ENCODE assay signal across 8 cellular contexts in the genomic region with DNA sequence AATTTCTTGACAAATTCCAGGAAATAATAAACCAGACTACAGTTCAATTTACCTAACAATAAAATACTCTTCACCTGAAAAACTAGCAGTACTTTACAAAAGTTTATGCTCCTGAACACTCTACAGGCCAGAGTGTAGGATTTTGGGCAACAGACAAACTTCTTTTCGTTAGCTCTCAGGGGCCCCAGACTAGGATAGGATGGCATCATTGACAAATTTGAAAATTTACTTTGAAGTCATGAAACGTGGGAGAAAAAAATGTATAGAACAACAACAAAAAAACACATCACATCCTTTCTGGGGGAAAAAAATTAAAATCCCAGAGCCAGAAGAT. TPM values are rescaled to one million over a fixed set of nuclear protein-coding genes. Genes with fewer than 3 reads are reported as not detected.
DNase-seq lines count a peak whose midpoint lies in the region; ATAC-seq, FAIRE-seq and TF ChIP-seq lines count a peak whose summit lies in the region.

No MANE protein-coding gene starts in this region.

- peak overlapping the region; percentile 90 for H3K27ac Mint-ChIP-seq in CD4-positive, alpha-beta T cell

- dilution Hi-C loops in endothelial cell of umbilical vein (cut with MboI; ENCODE audit: extremely low pct_ligation_motif_present, low sequenced_read_pairs), result no loop called here

- H3K9me3 ChIP-seq in CD4-positive, alpha-beta T cell (ENCODE audit: control insufficient read depth, low read length), result no peaks in the 10 kb centered on the region
- no peaks in the 10 kb centered on the region for H3K9me3 ChIP-seq in PC-9 (ENCODE audit: insufficient read depth, low read depth)
- no peaks in the 10 kb centered on the region for H3K9me3 ChIP-seq in endothelial cell of umbilical vein (replicated peaks; ENCODE audit: control insufficient read depth, insufficient read depth, low read length)
- no peaks in the 10 kb centered on the region for H3K9me3 ChIP-seq in neutrophil

- H2AFZ ChIP-seq in PC-9 (no peak overlapping the region), endothelial cell of umbilical vein (ENCODE audit: low read depth, low read length) (no peak overlapping the region)

- H3K9ac ChIP-seq in endothelial cell of umbilical vein (replicated peaks; ENCODE audit: extremely low read depth, insufficient read depth, low read length), result peak overlapping the region; percentile 69

- H3F3A ChIP-seq in PC-9 (ENCODE audit: insufficient read depth, low read depth), result peaks cover 84% of the 10 kb centered on the region

- no TSS peak for BruUV-seq in PC-9 (replicated peaks; lab: Mats Ljungman, UMichigan)
- BruUV-seq in endothelial cell of umbilical vein (replicated peaks; lab: Mats Ljungman, UMichigan), result no TSS peak

- no peak for DNase-seq in CD4-positive, alpha-beta T cell
- DNase-seq in PC-9, result no peak
- DNase-seq in endothelial cell of umbilical vein (ENCODE audit: low read depth, low spot score), result peak; percentile 42
- DNase-seq in NCI-H226, result no peak
- no peak for DNase-seq in effector CD4-positive, alpha-beta T cell
- DNase-seq in iPS-NIHi7 (ENCODE audit: extremely low spot score), result no peak
- DNase-seq in SHP77 treated with DMSO at 0.1 percent for 48 hours (lab: John Stamatoyannopoulos, UW), result no peak

- H3K79me2 ChIP-seq in PC-9 (ENCODE audit: low read depth) (peaks cover 66% of the 10 kb centered on the region), endothelial cell of umbilical vein (ENCODE audit: control insufficient read depth, insufficient read depth, low read length) (peaks cover 59% of the 10 kb centered on the region)

- POLR2A ChIA-PET in CD4-positive, alpha-beta T cell (lab: Charles Lee), result interaction anchor here (0.6 to 14.9 kb wide), 7 partner anchors 12 to 110 kb away, joined by 3 to 413 read pairs (median 11); no protein-coding TSS in a partner anchor
- POLR2A ChIA-PET in PC-9 (lab: Charles Lee; ENCODE audit: unreplicated experiment) (no interaction called here), endothelial cell of umbilical vein (lab: Charles Lee) (no interaction called here)

- CTCF ChIA-PET in CD4-positive, alpha-beta T cell (lab: Charles Lee), result interaction anchor here (3.8 kb wide), 1 partner anchor 20 kb away, joined by 43 read pairs; no protein-coding TSS in a partner anchor
- CTCF ChIA-PET in PC-9 (lab: Charles Lee), result interaction anchor here (1.3 kb wide), 1 partner anchor 27 kb away, joined by 4 read pairs; no protein-coding TSS in a partner anchor
- CTCF ChIA-PET in endothelial cell of umbilical vein (lab: Charles Lee), result interaction anchor here (1.7 to 8.7 kb wide), 3 partner anchors 13 to 26 kb away, joined by 3 to 197 read pairs (median 52); no protein-coding TSS in a partner anchor

- peaks cover 66% of the 10 kb centered on the region for H3K4me1 Mint-ChIP-seq in CD4-positive, alpha-beta T cell (ENCODE audit: low read depth)

- H3K27ac ChIP-seq in CD4-positive, alpha-beta T cell (ENCODE audit: low read depth, low read length), result peak overlapping the region; percentile 86
- H3K27ac ChIP-seq in PC-9, result peak overlapping the region; percentile 95
- peak overlapping the region; percentile 43 for H3K27ac ChIP-seq in endothelial cell of umbilical vein (ENCODE audit: insufficient read depth, low read depth, low read length)
- H3K27ac ChIP-seq in neutrophil, result peak overlapping the region; percentile 97

- no peak for TF ChIP-seq CTCF in CD4-positive, alpha-beta T cell (IDR thresholded peaks at IDR 0.05)
- TF ChIP-seq CTCF in PC-9 (conservative IDR thresholded peaks at IDR 0.05), result no peak; the same call in 1 of the 2 replicates
- TF ChIP-seq CTCF in endothelial cell of umbilical vein (IDR thresholded peaks at IDR 0.05; ENCODE audit: extremely low read depth in 1 of 2, insufficient read depth in 1 of 2, low read depth in 1 of 2, low read length in 2 of 2), result no peak
- no peak for TF ChIP-seq CTCF in neutrophil (IDR thresholded peaks at IDR 0.05)

- H3K9me1 ChIP-seq in endothelial cell of umbilical vein (replicated peaks; ENCODE audit: control insufficient read depth, extremely low read depth, insufficient read depth, low read length), result no peaks in the 10 kb centered on the region

- FAIRE-seq in endothelial cell of umbilical vein (lab: Jason Lieb, UNC), result no peak

- H3K27me3 ChIP-seq in CD4-positive, alpha-beta T cell (ENCODE audit: control insufficient read depth, insufficient read depth, low read length), result no peaks in the 10 kb centered on the region
- no peaks in the 10 kb centered on the region for H3K27me3 ChIP-seq in PC-9 (ENCODE audit: insufficient read depth, low read depth)
- H3K27me3 ChIP-seq in endothelial cell of umbilical vein (ENCODE audit: control insufficient read depth in 2 of 2, insufficient read depth in 2 of 2, low read length in 2 of 2), result no peaks in the 10 kb centered on the region
- H3K27me3 ChIP-seq in neutrophil, result no peaks in the 10 kb centered on the region

- TF ChIP-seq POLR2A in endothelial cell of umbilical vein (IDR thresholded peaks at IDR 0.05; ENCODE audit: low read depth, low read length), result no peak

- H3K4me1 ChIP-seq in PC-9 (replicated peaks; ENCODE audit: insufficient read depth) (peaks cover 80% of the 10 kb centered on the region), endothelial cell of umbilical vein (ENCODE audit: control insufficient read depth, extremely low read depth, insufficient read depth, low read length) (peaks cover 53% of the 10 kb centered on the region), neutrophil (ENCODE audit: control insufficient read depth in 1 of 2, insufficient read depth in 1 of 2, low read depth in 1 of 2, low read length in 1 of 2) (peaks cover 83 to 90% of the 10 kb centered on the region in 2 experiments)

- H3K4me2 ChIP-seq in PC-9, result peak overlapping the region; percentile 86
- peak overlapping the region; percentile 92 for H3K4me2 ChIP-seq in endothelial cell of umbilical vein (ENCODE audit: insufficient read depth, low read length)

- no peaks in the 10 kb centered on the region for H3K9me3 Mint-ChIP-seq in CD4-positive, alpha-beta T cell

- H3K9me2 ChIP-seq in PC-9 (ENCODE audit: insufficient read depth), result no peaks in the 10 kb centered on the region

- ATAC-seq in CD4-positive, alpha-beta T cell (ENCODE audit: poor library complexity), result no peak

- peak overlapping the region; percentile 86 for H3K4me3 ChIP-seq in PC-9
- H3K4me3 ChIP-seq in endothelial cell of umbilical vein (replicated peaks in 1 of 3; ENCODE audit: insufficient read depth in 1 of 3, low read depth in 1 of 3, low read length in 3 of 3), result peak overlapping the region; percentile 56 to 88 (median 73)
- H3K4me3 ChIP-seq in neutrophil (ENCODE audit: low read depth in 1 of 2, low read length in 1 of 2), result peak overlapping the region; percentile 81 to 88

- H4K20me1 ChIP-seq in PC-9 (ENCODE audit: insufficient read depth), result peaks cover 49% of the 10 kb centered on the region
- no peaks in the 10 kb centered on the region for H4K20me1 ChIP-seq in endothelial cell of umbilical vein (replicated peaks; ENCODE audit: control insufficient read depth, extremely low read depth, insufficient read depth, low read length)

- no peaks in the 10 kb centered on the region for H3K27me3 Mint-ChIP-seq in CD4-positive, alpha-beta T cell

- peaks cover 19% of the 10 kb centered on the region; the same call in 1 of the 2 replicates for H3K36me3 ChIP-seq in PC-9 (ENCODE audit: low read depth)
- H3K36me3 ChIP-seq in endothelial cell of umbilical vein (ENCODE audit: control insufficient read depth in 2 of 2, extremely low read depth in 1 of 2, insufficient read depth in 2 of 2, low read length in 2 of 2), result no peaks in the 10 kb centered on the region
- no peaks in the 10 kb centered on the region for H3K36me3 ChIP-seq in neutrophil

- H3K36me3 Mint-ChIP-seq in CD4-positive, alpha-beta T cell (ENCODE audit: low read depth), result peaks cover 31% of the 10 kb centered on the region

- intact Hi-C loops in CD4-positive, alpha-beta T cell (cut with DNase I, micrococcal nuclease), result loop anchor here (5.0 kb wide), 2 partner anchors 75 to 110 kb away; partner anchors contain the start of gene KHDRBS1 (in 1 of the 2)
- intact Hi-C loops in PC-9 (cut with micrococcal nuclease; ENCODE audit: unreplicated experiment), result loop anchor here (10.0 kb wide), 2 partner anchors 122 to 362 kb away; partner anchors contain the start of genes SPOCD1 and TINAGL1
- intact Hi-C loops in endothelial cell of umbilical vein (cut with micrococcal nuclease), result loop anchor here (1.0 to 10.0 kb wide), 3 partner anchors 139 to 352 kb away; partner anchors contain the start of gene PEF1

- H3K4me3 Mint-ChIP-seq in CD4-positive, alpha-beta T cell, result peak overlapping the region; percentile 91

TF ChIP-seq in endothelial cell of umbilical vein, 7 proteins besides CTCF, POLR2A, EP300 and RAD21:
- TF ChIP-seq EZH2 (IDR thresholded peaks at IDR 0.05; ENCODE audit: borderline replicate concordance, low read depth, low read length, severe bottlenecking), result no peak
- no peak for TF ChIP-seq GATA2 (IDR thresholded peaks at IDR 0.05; ENCODE audit: insufficient read depth, insufficient read length, low read depth, low read length)
- TF ChIP-seq POLR2AphosphoS5 (IDR thresholded peaks at IDR 0.05; ENCODE audit: insufficient read depth, low read depth, low read length), result no peak
- TF ChIP-seq FOS (IDR thresholded peaks at IDR 0.05; ENCODE audit: borderline replicate concordance, insufficient read depth, low read length), result no peak
- no peak for TF ChIP-seq JUN (IDR thresholded peaks at IDR 0.05; ENCODE audit: borderline replicate concordance, insufficient read depth, insufficient read length, low read depth)
- no peak for TF ChIP-seq MYC (IDR thresholded peaks at IDR 0.05; ENCODE audit: low read depth, low read length)
- TF ChIP-seq, protein P1, sequence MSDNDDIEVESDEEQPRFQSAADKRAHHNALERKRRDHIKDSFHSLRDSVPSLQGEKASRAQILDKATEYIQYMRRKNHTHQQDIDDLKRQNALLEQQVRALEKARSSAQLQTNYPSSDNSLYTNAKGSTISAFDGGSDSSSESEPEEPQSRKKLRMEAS (IDR thresholded peaks at IDR 0.05; ENCODE audit: insufficient read depth, insufficient read length), result no peak

RNA-seq across cellular contexts. Expression of gene PTP4A2, which starts 1.2 kb away (rescaled TPM):
- total RNA-seq in CD4-positive, alpha-beta T cell, result 100 to 1,000 TPM; 282 to 287 TPM
- 149 and 201 TPM in 2 replicates for total RNA-seq in PC-9 (2021)
- 172 and 184 TPM in 2 replicates for total RNA-seq in endothelial cell of umbilical vein
- polyA plus RNA-seq in endothelial cell of umbilical vein, result 44.4 and 74.1 TPM in 2 replicates
- polyA plus RNA-seq in endothelial cell of umbilical vein (2011; cell fraction: cytosol; rRNA removed), result 102 and 107 TPM in 2 replicates
- 38.7 and 54.6 TPM in 2 replicates for polyA plus RNA-seq in endothelial cell of umbilical vein (2011; cell fraction: nucleus; rRNA removed)
- polyA plus RNA-seq in endothelial cell of umbilical vein (2012), result 178 and 265 TPM in 2 replicates
- polyA minus RNA-seq in endothelial cell of umbilical vein, result 212 and 224 TPM in 2 replicates
- 348 TPM for polyA minus RNA-seq in endothelial cell of umbilical vein (2011; cell fraction: cytosol; rRNA and poly(A)+ RNA removed)
- 65.7 and 95.4 TPM in 2 replicates for polyA minus RNA-seq in endothelial cell of umbilical vein (2011; cell fraction: nucleus; rRNA and poly(A)+ RNA removed)

Comparison
In these comparisons a context has a peak if more than half of its experiments do, and no peak if none do; other contexts are left out.
1. H3K27ac ChIP-seq: peak in every context shown above with its lines; median percentile 97 in neutrophil; 95 in PC-9; 86 in CD4-positive, alpha-beta T cell; 43 in endothelial cell of umbilical vein.